1 cellular context compared by ENCODE assay signal in the genomic region with DNA sequence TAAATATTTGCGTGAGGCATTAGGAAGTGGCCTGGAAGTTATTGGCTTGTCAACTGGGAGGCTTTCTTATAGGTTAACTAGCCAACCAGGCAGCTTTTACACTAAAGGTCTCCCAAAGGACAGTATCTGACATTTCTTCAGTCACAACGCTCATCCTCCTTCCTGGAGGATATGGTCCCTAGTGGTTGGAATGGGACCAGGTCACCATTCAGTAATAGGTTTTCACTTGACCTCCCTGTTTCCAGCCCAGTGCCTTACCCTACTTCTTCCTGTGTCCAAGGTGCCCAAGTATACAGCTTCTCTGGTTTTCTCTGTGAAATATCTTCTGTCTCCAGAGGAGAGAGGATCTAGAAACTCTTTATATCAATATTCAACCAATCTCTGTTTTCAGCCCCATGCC.
TF ChIP-seq lines count a peak whose summit lies in the region.

No MANE protein-coding gene starts in this region.

TF ChIP-seq in GM23338, 12 proteins besides CTCF, POLR2A, EP300 and RAD21 (continued from another document):
- TF ChIP-seq, protein P1, sequence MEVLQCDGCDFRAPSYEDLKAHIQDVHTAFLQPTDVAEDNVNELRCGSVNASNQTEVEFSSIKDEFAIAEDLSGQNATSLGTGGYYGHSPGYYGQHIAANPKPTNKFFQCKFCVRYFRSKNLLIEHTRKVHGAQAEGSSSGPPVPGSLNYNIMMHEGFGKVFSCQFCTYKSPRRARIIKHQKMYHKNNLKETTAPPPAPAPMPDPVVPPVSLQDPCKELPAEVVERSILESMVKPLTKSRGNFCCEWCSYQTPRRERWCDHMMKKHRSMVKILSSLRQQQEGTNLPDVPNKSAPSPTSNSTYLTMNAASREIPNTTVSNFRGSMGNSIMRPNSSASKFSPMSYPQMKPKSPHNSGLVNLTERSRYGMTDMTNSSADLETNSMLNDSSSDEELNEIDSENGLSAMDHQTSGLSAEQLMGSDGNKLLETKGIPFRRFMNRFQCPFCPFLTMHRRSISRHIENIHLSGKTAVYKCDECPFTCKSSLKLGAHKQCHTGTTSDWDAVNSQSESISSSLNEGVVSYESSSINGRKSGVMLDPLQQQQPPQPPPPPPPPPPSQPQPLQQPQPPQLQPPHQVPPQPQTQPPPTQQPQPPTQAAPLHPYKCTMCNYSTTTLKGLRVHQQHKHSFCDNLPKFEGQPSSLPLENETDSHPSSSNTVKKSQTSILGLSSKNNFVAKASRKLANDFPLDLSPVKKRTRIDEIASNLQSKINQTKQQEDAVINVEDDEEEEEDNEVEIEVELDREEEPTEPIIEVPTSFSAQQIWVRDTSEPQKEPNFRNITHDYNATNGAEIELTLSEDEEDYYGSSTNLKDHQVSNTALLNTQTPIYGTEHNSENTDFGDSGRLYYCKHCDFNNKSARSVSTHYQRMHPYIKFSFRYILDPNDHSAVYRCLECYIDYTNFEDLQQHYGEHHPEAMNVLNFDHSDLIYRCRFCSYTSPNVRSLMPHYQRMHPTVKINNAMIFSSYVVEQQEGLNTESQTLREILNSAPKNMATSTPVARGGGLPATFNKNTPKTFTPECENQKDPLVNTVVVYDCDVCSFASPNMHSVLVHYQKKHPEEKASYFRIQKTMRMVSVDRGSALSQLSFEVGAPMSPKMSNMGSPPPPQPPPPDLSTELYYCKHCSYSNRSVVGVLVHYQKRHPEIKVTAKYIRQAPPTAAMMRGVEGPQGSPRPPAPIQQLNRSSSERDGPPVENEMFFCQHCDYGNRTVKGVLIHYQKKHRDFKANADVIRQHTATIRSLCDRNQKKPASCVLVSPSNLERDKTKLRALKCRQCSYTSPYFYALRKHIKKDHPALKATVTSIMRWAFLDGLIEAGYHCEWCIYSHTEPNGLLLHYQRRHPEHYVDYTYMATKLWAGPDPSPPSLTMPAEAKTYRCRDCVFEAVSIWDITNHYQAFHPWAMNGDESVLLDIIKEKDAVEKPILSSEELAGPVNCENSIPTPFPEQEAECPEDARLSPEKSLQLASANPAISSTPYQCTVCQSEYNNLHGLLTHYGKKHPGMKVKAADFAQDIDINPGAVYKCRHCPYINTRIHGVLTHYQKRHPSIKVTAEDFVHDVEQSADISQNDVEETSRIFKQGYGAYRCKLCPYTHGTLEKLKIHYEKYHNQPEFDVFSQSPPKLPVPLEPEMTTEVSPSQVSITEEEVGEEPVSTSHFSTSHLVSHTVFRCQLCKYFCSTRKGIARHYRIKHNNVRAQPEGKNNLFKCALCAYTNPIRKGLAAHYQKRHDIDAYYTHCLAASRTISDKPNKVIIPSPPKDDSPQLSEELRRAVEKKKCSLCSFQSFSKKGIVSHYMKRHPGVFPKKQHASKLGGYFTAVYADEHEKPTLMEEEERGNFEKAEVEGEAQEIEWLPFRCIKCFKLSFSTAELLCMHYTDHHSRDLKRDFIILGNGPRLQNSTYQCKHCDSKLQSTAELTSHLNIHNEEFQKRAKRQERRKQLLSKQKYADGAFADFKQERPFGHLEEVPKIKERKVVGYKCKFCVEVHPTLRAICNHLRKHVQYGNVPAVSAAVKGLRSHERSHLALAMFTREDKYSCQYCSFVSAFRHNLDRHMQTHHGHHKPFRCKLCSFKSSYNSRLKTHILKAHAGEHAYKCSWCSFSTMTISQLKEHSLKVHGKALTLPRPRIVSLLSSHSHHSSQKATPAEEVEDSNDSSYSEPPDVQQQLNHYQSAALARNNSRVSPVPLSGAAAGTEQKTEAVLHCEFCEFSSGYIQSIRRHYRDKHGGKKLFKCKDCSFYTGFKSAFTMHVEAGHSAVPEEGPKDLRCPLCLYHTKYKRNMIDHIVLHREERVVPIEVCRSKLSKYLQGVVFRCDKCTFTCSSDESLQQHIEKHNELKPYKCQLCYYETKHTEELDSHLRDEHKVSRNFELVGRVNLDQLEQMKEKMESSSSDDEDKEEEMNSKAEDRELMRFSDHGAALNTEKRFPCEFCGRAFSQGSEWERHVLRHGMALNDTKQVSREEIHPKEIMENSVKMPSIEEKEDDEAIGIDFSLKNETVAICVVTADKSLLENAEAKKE (CRISPR knock-in tag; IDR thresholded peaks at IDR 0.05), result no peak
